ENCODE assay signal across 1 cellular context in genomic region chrX:40132751-40133150, GRCh38.
TF ChIP-seq lines count a peak whose summit lies in the region.

No MANE protein-coding gene starts in this region.

TF ChIP-seq in K562, 482 proteins besides CTCF, POLR2A, EP300 and RAD21 (continued from another document and continues in another):
- TF ChIP-seq TSHZ1 (CRISPR knock-in tag; IDR thresholded peaks at IDR 0.05) (no peak), DNMT1 (IDR thresholded peaks at IDR 0.05) (no peak), ZMIZ1 (IDR thresholded peaks at IDR 0.05; ENCODE audit: low read depth in 2 of 2, low read length in 2 of 2) (no peak), YBX1 (IDR thresholded peaks at IDR 0.05) (no peak), RBM17 (IDR thresholded peaks at IDR 0.05; ENCODE audit: borderline replicate concordance, low read depth, low read length) (no peak), PCBP1 (IDR thresholded peaks at IDR 0.05; ENCODE audit: low read depth, low read length, poor library complexity, severe bottlenecking) (no peak), ZNF780A (CRISPR knock-in tag; IDR thresholded peaks at IDR 0.05) (no peak), TFE3 (CRISPR knock-in tag; IDR thresholded peaks at IDR 0.05) (no peak), JUN (IDR thresholded peaks at IDR 0.05; ENCODE audit: borderline replicate concordance, low read depth, low read length) (peak; percentile 77), JUN (CRISPR knock-in tag; IDR thresholded peaks at IDR 0.05; ENCODE audit: borderline replicate concordance) (no peak), ZNF408 (CRISPR knock-in tag; IDR thresholded peaks at IDR 0.05; ENCODE audit: low read depth) (no peak), NCOA6 (IDR thresholded peaks at IDR 0.05) (no peak), ATF7 (IDR thresholded peaks at IDR 0.05) (no peak), ZNF398 (CRISPR knock-in tag; IDR thresholded peaks at IDR 0.05) (no peak), ZNF197 (CRISPR knock-in tag; IDR thresholded peaks at IDR 0.05; ENCODE audit: low read depth) (no peak), HDAC6 (IDR thresholded peaks at IDR 0.05; ENCODE audit: low read depth, low read length) (no peak), CAMTA2 (CRISPR knock-in tag; conservative IDR thresholded peaks at IDR 0.05) (no peak), NFIC (IDR thresholded peaks at IDR 0.05) (peak; percentile 73), THAP7 (CRISPR knock-in tag; IDR thresholded peaks at IDR 0.05) (no peak), CHD2 (IDR thresholded peaks at IDR 0.05; ENCODE audit: low read depth, low read length) (no peak), HNRNPH1 (optimal IDR thresholded peaks at IDR 0.05; ENCODE audit: low read depth, low read length) (no peak), NONO (IDR thresholded peaks at IDR 0.05; ENCODE audit: low read depth in 2 of 2, low read length in 1 of 2) (no peak), ZNF717 (CRISPR knock-in tag; IDR thresholded peaks at IDR 0.05) (no peak), PYGO2 (tag; IDR thresholded peaks at IDR 0.05) (no peak), RBM25 (IDR thresholded peaks at IDR 0.05; ENCODE audit: low read depth, low read length, severe bottlenecking) (no peak), CHAMP1 (IDR thresholded peaks at IDR 0.05) (no peak), ZNF263 (CRISPR knock-in tag; IDR thresholded peaks at IDR 0.05; ENCODE audit: borderline replicate concordance) (no peak), BDP1 (IDR thresholded peaks at IDR 0.05; ENCODE audit: insufficient read depth, insufficient read length) (no peak), ZNF316 (IDR thresholded peaks at IDR 0.05) (no peak), ZNF121 (CRISPR knock-in tag; conservative IDR thresholded peaks at IDR 0.05) (no peak), CUX1 (CRISPR knock-in tag; IDR thresholded peaks at IDR 0.05) (no peak), MTA2 (IDR thresholded peaks at IDR 0.05; ENCODE audit: low read depth) (no peak), KAT7 (CRISPR knock-in tag; IDR thresholded peaks at IDR 0.05; ENCODE audit: borderline replicate concordance) (no peak), SMAD3 (CRISPR knock-in tag; conservative IDR thresholded peaks at IDR 0.05) (no peak), MYC (IDR thresholded peaks at IDR 0.05; ENCODE audit: low read depth, low read length) (0 out of 2 replicates have a peak, but pooled peaks have one; percentile 19), MYC (CRISPR knock-in tag; IDR thresholded peaks at IDR 0.05; ENCODE audit: borderline replicate concordance, low read depth) (no peak), POLR2B (IDR thresholded peaks at IDR 0.05; ENCODE audit: low read depth, partially characterized antibody) (no peak), NFE2 (IDR thresholded peaks at IDR 0.05; ENCODE audit: low read depth) (peak; percentile 72), ZNF512 (tag; IDR thresholded peaks at IDR 0.05) (no peak), BRCA1 (IDR thresholded peaks at IDR 0.05) (no peak), BRCA1 (CRISPR knock-in tag; IDR thresholded peaks at IDR 0.05) (no peak), ELK3 (CRISPR knock-in tag; IDR thresholded peaks at IDR 0.05) (no peak), ZBTB17 (CRISPR knock-in tag; IDR thresholded peaks at IDR 0.05) (no peak), ZNF444 (CRISPR knock-in tag; IDR thresholded peaks at IDR 0.05) (no peak)
